ENCODE assay signal across 2 cellular contexts in genomic region chr20:4920131-4920530, GRCh38.
TF ChIP-seq lines count a peak whose summit lies in the region.

No MANE protein-coding gene starts in this region.

TF ChIP-seq in liver, 16 proteins besides CTCF, POLR2A, EP300 and RAD21:
- TF ChIP-seq ZBTB33 (IDR thresholded peaks at IDR 0.05) (no peak), REST (IDR thresholded peaks at IDR 0.05) (no peak), GABPA (IDR thresholded peaks at IDR 0.05 in 1 of 2, conservative IDR thresholded peaks at IDR 0.05 in 1 of 2) (no peak), ATF3 (IDR thresholded peaks at IDR 0.05) (no peak), HNF4A (conservative IDR thresholded peaks at IDR 0.05) (no peak), SP1 (IDR thresholded peaks at IDR 0.05) (no peak), YY1 (IDR thresholded peaks at IDR 0.05) (no peak), RXRA (IDR thresholded peaks at IDR 0.05) (no peak), HNF4G (IDR thresholded peaks at IDR 0.05) (no peak), EGR1 (IDR thresholded peaks at IDR 0.05; ENCODE audit: low read depth in 2 of 2) (no peak), MAX (IDR thresholded peaks at IDR 0.05) (no peak), JUND (IDR thresholded peaks at IDR 0.05) (no peak), FOXA2 (IDR thresholded peaks at IDR 0.05) (no peak), NR2F2 (IDR thresholded peaks at IDR 0.05) (no peak), FOXA1 (IDR thresholded peaks at IDR 0.05) (no peak)

TF ChIP-seq in HepG2, 621 proteins besides CTCF, POLR2A, EP300 and RAD21 (continued from another document):
- TF ChIP-seq CSRNP1 (CRISPR knock-in tag; IDR thresholded peaks at IDR 0.05) (no peak), SP2 (CRISPR knock-in tag; IDR thresholded peaks at IDR 0.05) (no peak), ZNF761 (CRISPR knock-in tag; conservative IDR thresholded peaks at IDR 0.05) (no peak), CHCHD3 (CRISPR knock-in tag; IDR thresholded peaks at IDR 0.05) (no peak), PRDM10 (CRISPR knock-in tag; IDR thresholded peaks at IDR 0.05; ENCODE audit: low read depth) (no peak), BRCA1 (CRISPR knock-in tag; IDR thresholded peaks at IDR 0.05) (no peak)
